1 cellular context compared by ENCODE assay signal in the genomic region with DNA sequence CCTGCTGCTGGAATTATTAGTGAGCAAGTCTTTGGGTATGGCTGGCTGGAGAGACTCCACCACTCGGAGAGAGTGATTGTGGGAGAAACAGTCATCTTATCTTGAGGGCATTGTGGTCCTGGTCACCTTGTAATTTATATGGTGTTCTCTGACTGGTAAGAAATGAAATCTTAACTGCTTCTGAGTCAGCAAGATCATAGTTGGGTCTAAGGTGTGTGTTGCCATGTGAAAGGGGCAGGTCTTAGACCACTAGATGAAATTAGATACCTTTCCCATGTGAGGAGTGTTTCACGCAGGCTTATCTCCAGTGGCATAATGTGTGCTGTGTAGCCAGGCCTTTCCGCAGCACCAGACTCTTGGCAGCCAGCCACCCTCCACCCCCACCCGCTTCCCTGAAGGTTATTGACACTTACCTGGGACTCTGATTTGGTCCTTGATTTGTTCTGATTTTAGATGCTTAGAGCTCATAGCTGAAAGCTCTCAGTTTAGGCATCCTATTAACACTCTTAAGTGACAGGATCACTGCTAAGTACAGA.
TF ChIP-seq lines count a peak whose summit lies in the region.

No MANE protein-coding gene starts in this region.

TF ChIP-seq in K562, 482 proteins besides CTCF, POLR2A, EP300 and RAD21 (continued from another document and continues in another):
- TF ChIP-seq ARID4B (CRISPR knock-in tag; IDR thresholded peaks at IDR 0.05) = no peak
- peak; percentile 75 for TF ChIP-seq CBFA2T2 (conservative IDR thresholded peaks at IDR 0.05)
- no peak for TF ChIP-seq NFATC3 (IDR thresholded peaks at IDR 0.05)
- no peak for TF ChIP-seq FUS (optimal IDR thresholded peaks at IDR 0.05; ENCODE audit: low read depth, low read length)
- no peak for TF ChIP-seq ZNF431 (CRISPR knock-in tag; IDR thresholded peaks at IDR 0.05)
- no peak for TF ChIP-seq MCM2 (IDR thresholded peaks at IDR 0.05; ENCODE audit: low read depth)
- TF ChIP-seq C11orf30 (IDR thresholded peaks at IDR 0.05; ENCODE audit: low read depth) = peak; percentile 83
- TF ChIP-seq ZNF316 (IDR thresholded peaks at IDR 0.05) = peak; percentile 92
- no peak for TF ChIP-seq IFI16 (CRISPR knock-in tag; IDR thresholded peaks at IDR 0.05)
- TF ChIP-seq NR1H2 (CRISPR knock-in tag; IDR thresholded peaks at IDR 0.05) = no peak
- no peak for TF ChIP-seq FIP1L1 (IDR thresholded peaks at IDR 0.05; ENCODE audit: low read depth, low read length, poor library complexity, severe bottlenecking)
- no peak for TF ChIP-seq RERE (CRISPR knock-in tag; IDR thresholded peaks at IDR 0.05; ENCODE audit: borderline replicate concordance)
- TF ChIP-seq HES1 (IDR thresholded peaks at IDR 0.05; ENCODE audit: low read depth) = peak; percentile 36; the same call in 1 of the 2 replicates
- no peak for TF ChIP-seq RBM34 (IDR thresholded peaks at IDR 0.05; ENCODE audit: borderline replicate concordance, insufficient read depth, low read length)
- TF ChIP-seq ZNF696 (CRISPR knock-in tag; conservative IDR thresholded peaks at IDR 0.05) = no peak
- no peak for TF ChIP-seq NR4A1 (CRISPR knock-in tag; IDR thresholded peaks at IDR 0.05)
- no peak for TF ChIP-seq NR4A1 (tag; IDR thresholded peaks at IDR 0.05)
- TF ChIP-seq ZSCAN29 (IDR thresholded peaks at IDR 0.05) = no peak
- TF ChIP-seq, protein P1, sequence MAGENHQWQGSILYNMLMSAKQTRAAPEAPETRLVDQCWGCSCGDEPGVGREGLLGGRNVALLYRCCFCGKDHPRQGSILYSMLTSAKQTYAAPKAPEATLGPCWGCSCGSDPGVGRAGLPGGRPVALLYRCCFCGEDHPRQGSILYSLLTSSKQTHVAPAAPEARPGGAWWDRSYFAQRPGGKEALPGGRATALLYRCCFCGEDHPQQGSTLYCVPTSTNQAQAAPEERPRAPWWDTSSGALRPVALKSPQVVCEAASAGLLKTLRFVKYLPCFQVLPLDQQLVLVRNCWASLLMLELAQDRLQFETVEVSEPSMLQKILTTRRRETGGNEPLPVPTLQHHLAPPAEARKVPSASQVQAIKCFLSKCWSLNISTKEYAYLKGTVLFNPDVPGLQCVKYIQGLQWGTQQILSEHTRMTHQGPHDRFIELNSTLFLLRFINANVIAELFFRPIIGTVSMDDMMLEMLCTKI (IDR thresholded peaks at IDR 0.05; ENCODE audit: partially characterized antibody) = no peak
- no peak for TF ChIP-seq TAF9B (IDR thresholded peaks at IDR 0.05; ENCODE audit: partially characterized antibody)
- TF ChIP-seq ZNF778 (CRISPR knock-in tag; IDR thresholded peaks at IDR 0.05) = no peak
- TF ChIP-seq KHSRP (IDR thresholded peaks at IDR 0.05) = no peak
- TF ChIP-seq DDX20 (tag; IDR thresholded peaks at IDR 0.05; ENCODE audit: low read depth) = no peak
- TF ChIP-seq MAFK (IDR thresholded peaks at IDR 0.05; ENCODE audit: low read length) = no peak
- no peak for TF ChIP-seq FOXA1 (IDR thresholded peaks at IDR 0.05; ENCODE audit: borderline replicate concordance)
- peak; percentile 31; the same call in 1 of the 2 replicates for TF ChIP-seq BACH1 (tag; IDR thresholded peaks at IDR 0.05)
- TF ChIP-seq CBX5 (IDR thresholded peaks at IDR 0.05; ENCODE audit: borderline replicate concordance, low read depth) = no peak
- TF ChIP-seq PML (IDR thresholded peaks at IDR 0.05; ENCODE audit: low read length) = 0 out of 2 replicates have a peak, but pooled peaks have one; percentile 52
- no peak for TF ChIP-seq ZNF644 (tag; IDR thresholded peaks at IDR 0.05; ENCODE audit: low read depth)
- TF ChIP-seq ZNF146 (CRISPR knock-in tag; IDR thresholded peaks at IDR 0.05; ENCODE audit: unreplicated experiment) = no peak
- no peak for TF ChIP-seq HDAC3 (IDR thresholded peaks at IDR 0.05; ENCODE audit: borderline replicate concordance, partially characterized antibody)
- no peak for TF ChIP-seq JUNB (CRISPR knock-in tag; conservative IDR thresholded peaks at IDR 0.05)
- TF ChIP-seq HNRNPH1 (optimal IDR thresholded peaks at IDR 0.05; ENCODE audit: low read depth, low read length) = no peak
- TF ChIP-seq MNT (conservative IDR thresholded peaks at IDR 0.05) = no peak; a peak in 1 of 4 replicates
- TF ChIP-seq, protein P2, sequence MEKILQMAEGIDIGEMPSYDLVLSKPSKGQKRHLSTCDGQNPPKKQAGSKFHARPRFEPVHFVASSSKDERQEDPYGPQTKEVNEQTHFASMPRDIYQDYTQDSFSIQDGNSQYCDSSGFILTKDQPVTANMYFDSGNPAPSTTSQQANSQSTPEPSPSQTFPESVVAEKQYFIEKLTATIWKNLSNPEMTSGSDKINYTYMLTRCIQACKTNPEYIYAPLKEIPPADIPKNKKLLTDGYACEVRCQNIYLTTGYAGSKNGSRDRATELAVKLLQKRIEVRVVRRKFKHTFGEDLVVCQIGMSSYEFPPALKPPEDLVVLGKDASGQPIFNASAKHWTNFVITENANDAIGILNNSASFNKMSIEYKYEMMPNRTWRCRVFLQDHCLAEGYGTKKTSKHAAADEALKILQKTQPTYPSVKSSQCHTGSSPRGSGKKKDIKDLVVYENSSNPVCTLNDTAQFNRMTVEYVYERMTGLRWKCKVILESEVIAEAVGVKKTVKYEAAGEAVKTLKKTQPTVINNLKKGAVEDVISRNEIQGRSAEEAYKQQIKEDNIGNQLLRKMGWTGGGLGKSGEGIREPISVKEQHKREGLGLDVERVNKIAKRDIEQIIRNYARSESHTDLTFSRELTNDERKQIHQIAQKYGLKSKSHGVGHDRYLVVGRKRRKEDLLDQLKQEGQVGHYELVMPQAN (IDR thresholded peaks at IDR 0.05; ENCODE audit: borderline replicate concordance) = no peak
- TF ChIP-seq ZNF174 (CRISPR knock-in tag; IDR thresholded peaks at IDR 0.05) = no peak
- no peak for TF ChIP-seq SRSF1 (IDR thresholded peaks at IDR 0.05; ENCODE audit: low read depth, low read length)
- TF ChIP-seq ZBTB17 (CRISPR knock-in tag; IDR thresholded peaks at IDR 0.05) = no peak
- TF ChIP-seq SMAD2 (IDR thresholded peaks at IDR 0.05; ENCODE audit: low read depth, low read length) = no peak
- no peak for TF ChIP-seq CC2D1A (IDR thresholded peaks at IDR 0.05)
- TF ChIP-seq ZNF212 (CRISPR knock-in tag; IDR thresholded peaks at IDR 0.05) = no peak
- no peak for TF ChIP-seq CBFB (CRISPR knock-in tag; IDR thresholded peaks at IDR 0.05)
- no peak for TF ChIP-seq MLLT1 (IDR thresholded peaks at IDR 0.05)
- no peak; the same call in 1 of the 2 replicates for TF ChIP-seq MBD2 (IDR thresholded peaks at IDR 0.05; ENCODE audit: borderline replicate concordance, low read depth)
